Comparison of ENCODE assay signal across 10 cellular contexts in genomic region chr12:15599266-15600037, GRCh38.
DNase-seq lines count a peak whose midpoint lies in the region; ATAC-seq and TF ChIP-seq lines count a peak whose summit lies in the region.
"Had no signal": no experiment of that assay in that cellular context is flagged by ENCODE, and none has a peak within 500 bp of the region (broad histone marks: within the 10 kb centered on the region; RNA-seq: fewer than 3 reads in every experiment).

No MANE protein-coding gene starts in this region.

- H3K36me3 Mint-ChIP-seq in T-helper 17 cell (ENCODE audit: low read depth): peaks cover 7% of the 10 kb centered on the region

- TF ChIP-seq CTCF in brain microvascular endothelial cell (IDR thresholded peaks at IDR 0.05; ENCODE audit: low read depth, low read length, missing control alignments): no peak

- no peak for TF ChIP-seq RAD21 in Ishikawa (IDR thresholded peaks at IDR 0.05; ENCODE audit: low read depth)

- ATAC-seq in left lobe of liver: peak; percentile 65
- no peak for ATAC-seq in HG02623 (IDR thresholded peaks at IDR 0.05; ENCODE audit: unreplicated experiment)
- ATAC-seq in T-helper 17 cell: no peak

- H3K27me3 ChIP-seq in brain microvascular endothelial cell (replicated peaks): no peaks in the 10 kb centered on the region

- H3K4me3 ChIP-seq in brain microvascular endothelial cell (ENCODE audit: low read depth, low read length): no peak overlapping the region

- no peak overlapping the region for H3K27ac Mint-ChIP-seq in T-helper 17 cell
- H3K27ac Mint-ChIP-seq: CD4-positive, CD25-positive, alpha-beta regulatory T cell had no signal

- H3K36me3 ChIP-seq in brain microvascular endothelial cell (replicated peaks): no peaks in the 10 kb centered on the region

- H3K4me1 Mint-ChIP-seq in T-helper 17 cell: peaks cover 3% of the 10 kb centered on the region
- H3K4me1 Mint-ChIP-seq: CD4-positive, CD25-positive, alpha-beta regulatory T cell had no signal

- H3K27ac ChIP-seq in brain microvascular endothelial cell: no peak overlapping the region

- no peak overlapping the region for H3K4me3 Mint-ChIP-seq in T-helper 17 cell
- H3K4me3 Mint-ChIP-seq: CD4-positive, CD25-positive, alpha-beta regulatory T cell had no signal

- DNase-seq in A172 (ENCODE audit: low spot score): peak; percentile 2
- peak; percentile 57 for DNase-seq in brain microvascular endothelial cell
- DNase-seq in left lobe of liver (ENCODE audit: low spot score): no peak
- DNase-seq in NCI-H2081 treated with DMSO at 0.1 percent for 48 hours (lab: John Stamatoyannopoulos, UW): no peak
- no peak for DNase-seq in activated CD8-positive, alpha-beta memory T cell treated with anti-CD3 and anti-CD28 coated beads, Interleukin-2, amount 50 U/mL, for 4 hours
- DNase-seq in T-helper 17 cell: no peak
- DNase-seq: activated T-cell treated with anti-CD3 and anti-CD28 coated beads for 4 hours; CD4-positive, CD25-positive, alpha-beta regulatory T cell had no signal

- in situ Hi-C loops in brain microvascular endothelial cell (cut with HindIII; ENCODE audit: low pct_ligation_motif_present, low sequenced_read_pairs): no loop called here

- no peak for TF ChIP-seq EP300 in Ishikawa (IDR thresholded peaks at IDR 0.05; ENCODE audit: borderline replicate concordance)

- peaks cover 27% of the 10 kb centered on the region for H3K27me3 Mint-ChIP-seq in T-helper 17 cell
- H3K27me3 Mint-ChIP-seq: CD4-positive, CD25-positive, alpha-beta regulatory T cell had no signal

- no peaks in the 10 kb centered on the region for H3K9me3 ChIP-seq in T-helper 17 cell (ENCODE audit: control insufficient read depth, low read length, poor library complexity, severe bottlenecking)

TF ChIP-seq in Ishikawa, 13 proteins besides CTCF, POLR2A, EP300 and RAD21:
- TF ChIP-seq ZBTB7A (IDR thresholded peaks at IDR 0.05; ENCODE audit: low read depth) (no peak), NFIC (IDR thresholded peaks at IDR 0.05) (peak; percentile 31; the same call in 1 of the 2 replicates)
- TF ChIP-seq, protein P1, sequence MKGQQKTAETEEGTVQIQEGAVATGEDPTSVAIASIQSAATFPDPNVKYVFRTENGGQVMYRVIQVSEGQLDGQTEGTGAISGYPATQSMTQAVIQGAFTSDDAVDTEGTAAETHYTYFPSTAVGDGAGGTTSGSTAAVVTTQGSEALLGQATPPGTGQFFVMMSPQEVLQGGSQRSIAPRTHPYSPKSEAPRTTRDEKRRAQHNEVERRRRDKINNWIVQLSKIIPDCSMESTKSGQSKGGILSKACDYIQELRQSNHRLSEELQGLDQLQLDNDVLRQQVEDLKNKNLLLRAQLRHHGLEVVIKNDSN (IDR thresholded peaks at IDR 0.05): no peak
- TF ChIP-seq, protein P2, sequence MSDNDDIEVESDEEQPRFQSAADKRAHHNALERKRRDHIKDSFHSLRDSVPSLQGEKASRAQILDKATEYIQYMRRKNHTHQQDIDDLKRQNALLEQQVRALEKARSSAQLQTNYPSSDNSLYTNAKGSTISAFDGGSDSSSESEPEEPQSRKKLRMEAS (IDR thresholded peaks at IDR 0.05): no peak

Comparison
In these comparisons a context has a peak if more than half of its experiments do, and no peak if none do; other contexts are left out.
1. DNase-seq: peak in A172 (single experiment) and brain microvascular endothelial cell (single experiment); none in left lobe of liver (single experiment), NCI-H2081 treated with DMSO at 0.1 percent for 48 hours (single experiment), activated CD8-positive, alpha-beta memory T cell treated with anti-CD3 and anti-CD28 coated beads, Interleukin-2, amount 50 U/mL, for 4 hours (single experiment) and T-helper 17 cell (0 of 3).